11 cellular contexts compared by ENCODE assay signal in genomic region chr3:4821331-4821730, GRCh38.
DNase-seq lines count a peak whose midpoint lies in the region; ATAC-seq and TF ChIP-seq lines count a peak whose summit lies in the region.
"Had no signal": no experiment of that assay in that cellular context is flagged by ENCODE, and none has a peak within 500 bp of the region (broad histone marks: within the 10 kb centered on the region; RNA-seq: fewer than 3 reads in every experiment).

No MANE protein-coding gene starts in this region.

- H2AFZ ChIP-seq in smooth muscle cell (ENCODE audit: low read depth) (no peak overlapping the region), osteoblast (ENCODE audit: low read length) (no peak overlapping the region)

- H3K36me3 ChIP-seq in smooth muscle cell (ENCODE audit: low read depth) (peaks cover 11% of the 10 kb centered on the region), osteoblast (ENCODE audit: insufficient read depth, low read length) (no peaks in the 10 kb centered on the region)

- peaks cover 2% of the 10 kb centered on the region for H3K27me3 Mint-ChIP-seq in IgD-negative memory B cell
- H3K27me3 Mint-ChIP-seq in effector memory CD8-positive, alpha-beta T cell = no peaks in the 10 kb centered on the region
- no peaks in the 10 kb centered on the region for H3K27me3 Mint-ChIP-seq in mesothelial cell of epicardium (ENCODE audit: low read depth)

- H3K4me3 Mint-ChIP-seq in IgD-negative memory B cell = peak overlapping the region in 1 of 4 donors; percentile 10
- H3K4me3 Mint-ChIP-seq in effector memory CD8-positive, alpha-beta T cell = peak overlapping the region; percentile 50 to 70
- H3K4me3 Mint-ChIP-seq in mesothelial cell of epicardium = no peak overlapping the region

- H4K20me1 ChIP-seq in smooth muscle cell (ENCODE audit: low read depth) = no peaks in the 10 kb centered on the region
- H4K20me1 ChIP-seq in osteoblast (ENCODE audit: insufficient read depth, low read length) = no peaks in the 10 kb centered on the region

- peak overlapping the region; percentile 3 for H3K9ac ChIP-seq in smooth muscle cell (ENCODE audit: low read depth)

- H3K4me1 ChIP-seq in smooth muscle cell (ENCODE audit: low read depth) = peaks cover 32% of the 10 kb centered on the region
- H3K4me1 ChIP-seq in osteoblast (ENCODE audit: insufficient read depth, low read length) = peaks cover 8% of the 10 kb centered on the region

- peaks cover 51% of the 10 kb centered on the region for H3F3A ChIP-seq in smooth muscle cell (ENCODE audit: low read depth)

- H3K4me2 ChIP-seq in smooth muscle cell (peak overlapping the region; percentile 11), osteoblast (ENCODE audit: insufficient read depth, low read length) (no peak overlapping the region)

- H3K27ac ChIP-seq in smooth muscle cell (ENCODE audit: low read depth) = peak overlapping the region; percentile 95
- no peak overlapping the region for H3K27ac ChIP-seq in osteoblast (ENCODE audit: low read depth, low read length)
- H3K27ac ChIP-seq: left lung had no signal

- H3K27ac Mint-ChIP-seq in IgD-negative memory B cell = peak overlapping the region; percentile 16 to 61 (median 57)
- H3K27ac Mint-ChIP-seq in effector memory CD8-positive, alpha-beta T cell = peak overlapping the region; percentile 95 to 98
- H3K27ac Mint-ChIP-seq in mesothelial cell of epicardium = no peak overlapping the region
- H3K27ac Mint-ChIP-seq: progenitor cell of endocrine pancreas had no signal

- H3K4me1 Mint-ChIP-seq in IgD-negative memory B cell = peaks cover 21 to 27% (median 26%) of the 10 kb centered on the region in 3 donors
- peaks cover 44 to 47% of the 10 kb centered on the region in 2 donors for H3K4me1 Mint-ChIP-seq in effector memory CD8-positive, alpha-beta T cell (ENCODE audit: low read depth in 2 of 2)
- peaks cover 32% of the 10 kb centered on the region for H3K4me1 Mint-ChIP-seq in mesothelial cell of epicardium

- 78% methylated on average over 2 of the region's 2 CpGs for WGBS in smooth muscle cell (ENCODE audit: low lambda C conversion rate)

- H3K27me3 ChIP-seq in smooth muscle cell (ENCODE audit: low read depth) = no peaks in the 10 kb centered on the region
- H3K27me3 ChIP-seq in osteoblast (ENCODE audit: insufficient read depth, low read length) = no peaks in the 10 kb centered on the region
- H3K27me3 ChIP-seq: left lung had no signal

- H3K79me2 ChIP-seq in smooth muscle cell (ENCODE audit: low read depth) (peaks cover 20% of the 10 kb centered on the region), osteoblast (ENCODE audit: insufficient read depth, low read length) (no peaks in the 10 kb centered on the region)

- no peaks in the 10 kb centered on the region for H3K9me3 ChIP-seq in smooth muscle cell (replicated peaks; ENCODE audit: low read depth)
- H3K9me3 ChIP-seq in osteoblast (ENCODE audit: low read depth, low read length) = peaks cover 4% of the 10 kb centered on the region

- no peaks in the 10 kb centered on the region for H3K9me3 Mint-ChIP-seq in IgD-negative memory B cell
- H3K9me3 Mint-ChIP-seq in effector memory CD8-positive, alpha-beta T cell = no peaks in the 10 kb centered on the region
- peaks cover 21% of the 10 kb centered on the region for H3K9me3 Mint-ChIP-seq in mesothelial cell of epicardium

- no peak for TF ChIP-seq CTCF in smooth muscle cell (IDR thresholded peaks at IDR 0.05; ENCODE audit: borderline replicate concordance, insufficient read depth, poor library complexity, severe bottlenecking)
- no peak for TF ChIP-seq CTCF in osteoblast (IDR thresholded peaks at IDR 0.05; ENCODE audit: extremely low read depth, low read depth, low read length)
- no peak for TF ChIP-seq CTCF in mesothelial cell of epicardium (IDR thresholded peaks at IDR 0.05; ENCODE audit: unreplicated experiment)

- H3K4me3 ChIP-seq in smooth muscle cell (no peak overlapping the region), osteoblast (ENCODE audit: insufficient read depth, low read length) (no peak overlapping the region)
- H3K4me3 ChIP-seq: left lung had no signal

- DNase-seq in activated CD4-positive, alpha-beta T cell treated with anti-CD3 and anti-CD28 coated beads, Interleukin-2, amount 50 U/mL, for 4 hours = peak; percentile 37 to 48
- no peak for DNase-seq in effector memory CD8-positive, alpha-beta T cell
- DNase-seq in smooth muscle cell (lab: John Stamatoyannopoulos, UW; ENCODE audit: unreplicated experiment) = no peak
- DNase-seq in osteoblast (ENCODE audit: insufficient read length, low spot score, missing footprints) = no peak
- no peak for DNase-seq in mesothelial cell of epicardium (ENCODE audit: low spot score in 2 of 2, unreplicated experiment in 2 of 2)
- DNase-seq: NCI-H1694, SW 1271 had no signal

- H3K36me3 Mint-ChIP-seq in IgD-negative memory B cell (peaks cover 19% of the 10 kb centered on the region), mesothelial cell of epicardium (peaks cover 22% of the 10 kb centered on the region)
- H3K36me3 Mint-ChIP-seq in effector memory CD8-positive, alpha-beta T cell (ENCODE audit: insufficient read depth) = peaks cover 25% of the 10 kb centered on the region

- no peak for ATAC-seq in effector memory CD8-positive, alpha-beta T cell (replicated peaks)
- no peak for ATAC-seq in HG03571 (IDR thresholded peaks at IDR 0.05; ENCODE audit: unreplicated experiment)
- ATAC-seq: left lung had no signal

Comparison
In these comparisons a context has a peak if more than half of its experiments do, and no peak if none do; other contexts are left out.
1. DNase-seq: peak in activated CD4-positive, alpha-beta T cell treated with anti-CD3 and anti-CD28 coated beads, Interleukin-2, amount 50 U/mL, for 4 hours (2 of 2); none in effector memory CD8-positive, alpha-beta T cell (0 of 3), smooth muscle cell (single experiment), osteoblast (single experiment) and mesothelial cell of epicardium (0 of 2).